In the genomic region with DNA sequence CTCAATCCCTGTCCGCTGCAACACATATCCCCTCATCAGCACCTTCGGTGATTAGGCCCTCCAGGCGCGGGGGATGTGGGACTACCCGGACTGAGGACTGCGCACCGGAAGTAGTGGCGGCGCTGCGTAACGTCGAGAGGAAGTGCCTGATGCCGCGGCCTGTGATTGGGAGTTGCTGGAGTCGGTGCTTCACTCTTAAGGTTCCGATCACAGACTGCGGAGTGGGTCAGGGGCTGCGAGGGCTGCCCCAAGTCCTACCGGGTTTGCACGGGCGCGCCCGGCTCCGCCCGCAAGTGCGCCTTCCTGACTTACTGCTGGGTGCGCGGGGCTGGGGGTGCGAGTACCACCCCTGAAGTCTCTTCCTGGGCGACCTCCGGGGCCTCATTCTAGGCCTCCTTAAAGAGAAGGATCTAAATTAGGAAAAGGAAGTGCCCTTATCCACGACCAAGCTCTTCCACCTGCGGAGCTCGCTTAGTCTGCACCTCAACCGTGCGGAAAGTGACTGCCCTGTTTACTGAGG, we compare ENCODE assay signal across 8 cellular contexts. TPM values are rescaled to one million over a fixed set of nuclear protein-coding genes. Genes with fewer than 3 reads are reported as not detected.
DNase-seq lines count a peak whose midpoint lies in the region; ATAC-seq, FAIRE-seq and TF ChIP-seq lines count a peak whose summit lies in the region.

Gene ALKBH3, plus strand, starts transcription at position 192 of the 520 bp plus-strand sequence. CDS start 1,822 bp downstream, outside the sequence.

- H4K20me1 ChIP-seq in BLaER1 treated with 17β-estradiol and CSF1 and Interleukin-3, amounts not matched to agents 10 nM and 100 nM: no peaks in the 10 kb centered on the region
- H4K20me1 ChIP-seq in HepG2 (ENCODE audit: insufficient read depth, low read length): no peaks in the 10 kb centered on the region

- peak within 1 kb of the TSS; percentile 97 for H2AFZ ChIP-seq in HepG2 (ENCODE audit: low read length)

- peak within 1 kb of the TSS; percentile 52 to 78 (median 70); a peak in 21 of 22 replicates for H3K27ac ChIP-seq in BLaER1 treated with 17β-estradiol and CSF1 and Interleukin-3, amounts not matched to agents 10 nM and 100 nM
- peak within 1 kb of the TSS; percentile 55 for H3K27ac ChIP-seq in HepG2 (ENCODE audit: extremely low read length, insufficient read depth, low read length)

- peak within 1 kb of the TSS; percentile 64 to 80 (median 76) for H3K9ac ChIP-seq in BLaER1 treated with 17β-estradiol and CSF1 and Interleukin-3, amounts not matched to agents 10 nM and 100 nM
- H3K9ac ChIP-seq in HepG2 (ENCODE audit: insufficient read depth, low read depth, low read length): peak within 1 kb of the TSS; percentile 81

- no peak for TF ChIP-seq CTCF in HepG2 (CRISPR knock-in tag; IDR thresholded peaks at IDR 0.05)

- peak; percentile 60 for FAIRE-seq in HepG2 (lab: Jason Lieb, UNC)

- WGBS in HepG2 (ENCODE audit: low lambda C conversion rate): 6% methylated on average over 7 of the region's 36 CpGs

- peaks cover 4 to 33% (median 20%) of the 10 kb centered on the region in 11 experiments; a peak in 18 of 22 replicates for H3K36me3 ChIP-seq in BLaER1 treated with 17β-estradiol and CSF1 and Interleukin-3, amounts not matched to agents 10 nM and 100 nM
- peaks cover 0 to 12% of the 10 kb centered on the region in 2 experiments; a peak in 4 of 5 replicates for H3K36me3 ChIP-seq in HepG2 (replicated peaks in 1 of 2; ENCODE audit: control insufficient read depth in 1 of 2, insufficient read depth in 2 of 2, low read length in 2 of 2)

- peak; percentile 66 for TF ChIP-seq RAD21 in HepG2 (CRISPR knock-in tag; IDR thresholded peaks at IDR 0.05)

- H3K4me2 ChIP-seq in BLaER1 treated with 17β-estradiol and CSF1 and Interleukin-3, amounts not matched to agents 10 nM and 100 nM: peak within 1 kb of the TSS; percentile 72 to 88 (median 78)
- H3K4me2 ChIP-seq in HepG2 (ENCODE audit: low read depth, low read length): peak within 1 kb of the TSS; percentile 90

- peak within 1 kb of the TSS; percentile 64 to 78 (median 68) for H3K4me3 ChIP-seq in BLaER1 treated with 17β-estradiol and CSF1 and Interleukin-3, amounts not matched to agents 10 nM and 100 nM
- H3K4me3 ChIP-seq in HepG2 (replicated peaks in 1 of 3; ENCODE audit: insufficient read depth in 1 of 3, low read depth in 2 of 3, low read length in 3 of 3): peak within 1 kb of the TSS; percentile 91 to 93 (median 92)

- ATAC-seq in GM19328 (IDR thresholded peaks at IDR 0.05; ENCODE audit: unreplicated experiment) (peak; percentile 99), HG03460 (IDR thresholded peaks at IDR 0.05; ENCODE audit: unreplicated experiment) (peak; percentile 99), HepG2 (peak; percentile 100)

- intact Hi-C loops in HepG2 (cut with micrococcal nuclease; ENCODE audit: unreplicated experiment): no loop called here

- peak; percentile 96 for DNase-seq in NCI-H748 (lab: John Stamatoyannopoulos, UW; ENCODE audit: unreplicated experiment)
- peak; percentile 88 to 90 for DNase-seq in activated CD4-positive, alpha-beta T cell treated with anti-CD3 and anti-CD28 coated beads, Interleukin-2, amount 50 U/mL, for 4 hours
- DNase-seq in dermis microvascular lymphatic vessel endothelial cell (ENCODE audit: low read depth in 2 of 2): peak; percentile 89 to 96
- DNase-seq in HepG2 (ENCODE audit: low spot score): peak; percentile 86
- peak; percentile 85 for DNase-seq in stimulated activated CD4-positive, alpha-beta T cell treated with anti-CD3 and anti-CD28 coated beads, Interleukin-2, amount 100 ng/mL, for 4 hours (ENCODE audit: low read depth)

- TF ChIP-seq EP300 in HepG2 (IDR thresholded peaks at IDR 0.05; ENCODE audit: low read depth in 2 of 2, low read length in 2 of 2) (peak in 1 of 2 experiments; percentile 49; a peak in 2 of 4 replicates), HepG2 (CRISPR knock-in tag; IDR thresholded peaks at IDR 0.05; ENCODE audit: borderline replicate concordance) (no peak)

- CTCF ChIA-PET in HepG2 (lab: Yijun Ruan, JAX; ENCODE audit: low intra/inter-chr PET ratio, low total read pairs): no interaction called here

- H3K9me3 ChIP-seq in BLaER1 treated with 17β-estradiol and CSF1 and Interleukin-3, amounts not matched to agents 10 nM and 100 nM (replicated peaks in 1 of 11): peaks cover 9 to 16% (median 14%) of the 10 kb centered on the region in 11 experiments; a peak in 18 of 22 replicates
- no peaks in the 10 kb centered on the region for H3K9me3 ChIP-seq in HepG2 (ENCODE audit: low read length)

- BruUV-seq in HepG2 (replicated peaks; lab: Mats Ljungman, UMichigan): no TSS peak

- peaks cover 11% of the 10 kb centered on the region for H3K79me2 ChIP-seq in HepG2 (ENCODE audit: insufficient read depth, low read length)

- H3K27me3 ChIP-seq in BLaER1 treated with 17β-estradiol and CSF1 and Interleukin-3, amounts not matched to agents 10 nM and 100 nM: peaks cover 0 to 18% (median 9%) of the 10 kb centered on the region in 11 experiments; a peak in 10 of 22 replicates
- H3K27me3 ChIP-seq in HepG2 (ENCODE audit: control insufficient read depth in 1 of 2, insufficient read depth in 2 of 2, low read length in 2 of 2): peaks cover 0 to 6% of the 10 kb centered on the region in 2 experiments; a peak in 1 of 5 replicates

- H3K4me1 ChIP-seq in BLaER1 treated with 17β-estradiol and CSF1 and Interleukin-3, amounts not matched to agents 10 nM and 100 nM: peaks cover 5 to 19% (median 9%) of the 10 kb centered on the region in 10 experiments; a peak in 12 of 20 replicates
- peaks cover 16% of the 10 kb centered on the region for H3K4me1 ChIP-seq in HepG2 (ENCODE audit: insufficient read depth, low read length)

- POLR2A ChIA-PET in HepG2 (lab: Yijun Ruan, JAX): no interaction called here

- TF ChIP-seq POLR2A in HepG2 (IDR thresholded peaks at IDR 0.05; ENCODE audit: insufficient read depth in 1 of 2, low read depth in 2 of 2, low read length in 2 of 2): peak; percentile 48 to 55; a peak in 3 of 4 replicates

- in situ Hi-C loops in HepG2 (cut with HindIII; ENCODE audit: extremely low pct_ligation_motif_present, low pct_unique_long_range_greater_than_20kb): loop anchor here (5.0 kb wide), 2 partner anchors 62 to 162 kb away; partner anchors contain the start of gene C11orf96

TF ChIP-seq in HepG2, 621 proteins besides CTCF, POLR2A, EP300 and RAD21 (continues in another document):
- TF ChIP-seq BORCS8-MEF2B (CRISPR knock-in tag; IDR thresholded peaks at IDR 0.05) (peak; percentile 94), CEBPZ (IDR thresholded peaks at IDR 0.05; ENCODE audit: low read length) (no peak), RAD51 (IDR thresholded peaks at IDR 0.05; ENCODE audit: borderline replicate concordance) (no peak)

RNA-seq across cellular contexts. Expression of gene ALKBH3, which starts in this region (rescaled TPM):
- total RNA-seq in dermis microvascular lymphatic vessel endothelial cell (27.1 and 29.1 TPM in 2 replicates), HepG2 (2016; rRNA removed; fragmentation: Illumina TruSeq; extraction: Trizol) (36.1 and 49.6 TPM in 2 replicates)
- 15.2 and 24.7 TPM in 2 replicates for total RNA-seq in HepG2 (2016; cell fraction: cytosol; rRNA removed; fragmentation: Illumina TruSeq; extraction: Trizol; ENCODE audit: low read depth)
- total RNA-seq in HepG2 (2016; cell fraction: insoluble cytoplasmic fraction; rRNA removed; fragmentation: Illumina TruSeq; extraction: Trizol): 39.0 and 48.6 TPM in 2 replicates
- total RNA-seq in HepG2 (2016; cell fraction: membrane; rRNA removed; fragmentation: Illumina TruSeq; extraction: Trizol): 27.0 and 33.2 TPM in 2 replicates
- 30.6 and 31.1 TPM in 2 replicates for total RNA-seq in HepG2 (2016; cell fraction: nucleus; rRNA removed; fragmentation: Illumina TruSeq; extraction: Trizol)
- polyA plus RNA-seq in HepG2 (2011; rRNA removed): 16.5 and 17.8 TPM in 2 replicates
- 11.7 and 19.8 TPM in 2 replicates for polyA plus RNA-seq in HepG2 (2011; cell fraction: cytosol; rRNA removed)
- 6.1 and 12.5 TPM in 2 replicates for polyA plus RNA-seq in HepG2 (2011; cell fraction: nucleus; rRNA removed)
- 14.3 and 14.6 TPM in 2 replicates for polyA plus RNA-seq in HepG2 (2012)
- 10.4 and 19.4 TPM in 2 replicates for polyA plus RNA-seq in HepG2 (2016; cell fraction: cytosol; fragmentation: Illumina TruSeq; extraction: Trizol; ENCODE audit: low read depth)
- polyA plus RNA-seq in HepG2 (2016; cell fraction: insoluble cytoplasmic fraction; fragmentation: Illumina TruSeq; extraction: Trizol; ENCODE audit: low read depth): 35.9 and 40.1 TPM in 2 replicates
- polyA plus RNA-seq in HepG2 (2016; cell fraction: membrane; fragmentation: Illumina TruSeq; extraction: Trizol; ENCODE audit: low read depth): 16.7 and 27.6 TPM in 2 replicates
- 18.5 and 20.8 TPM in 2 replicates for polyA plus RNA-seq in HepG2 (2016; cell fraction: nucleus; fragmentation: Illumina TruSeq; extraction: Trizol; ENCODE audit: insufficient read depth, low read depth)
- polyA minus RNA-seq in HepG2 (2011; rRNA and poly(A)+ RNA removed; ENCODE audit: low replicate concordance): 4.2 and 6.8 TPM in 2 replicates
- 6.9 and 7.4 TPM in 2 replicates for polyA minus RNA-seq in HepG2 (2011; cell fraction: cytosol; rRNA and poly(A)+ RNA removed)
- polyA minus RNA-seq in HepG2 (2011; cell fraction: nucleus; rRNA and poly(A)+ RNA removed): 22.1 and 29.3 TPM in 2 replicates

Comparison
In these comparisons a context has a peak if more than half of its experiments do, and no peak if none do; other contexts are left out.
1. Peak in every context shown above with its lines: DNase-seq, ATAC-seq, H3K4me3 ChIP-seq and H3K27ac ChIP-seq.